In genomic region chr6:35240838-35241801, GRCh38 we compare ENCODE assay signal across 8 cellular contexts. TPM values are rescaled to one million over a fixed set of nuclear protein-coding genes. Genes with fewer than 3 reads are reported as not detected.
DNase-seq lines count a peak whose midpoint lies in the region; ATAC-seq and TF ChIP-seq lines count a peak whose summit lies in the region.

No MANE protein-coding gene starts in this region.

- DNase-seq in NK-92 treated with Interleukin-12 subunit alpha and Interleukin-12 subunit beta, amount 100 ng/mL, for 24 hours (lab: John Stamatoyannopoulos, UW) = peak; percentile 35
- no peak for DNase-seq in NK-92 (lab: John Stamatoyannopoulos, UW; ENCODE audit: unreplicated experiment)
- DNase-seq in NCI-H1092 (lab: John Stamatoyannopoulos, UW) = peak; percentile 40
- peak; percentile 32 for DNase-seq in T1000 (lab: John Stamatoyannopoulos, UW)
- peak; percentile 31 for DNase-seq in astrocyte of the cerebellum (ENCODE audit: low read depth)
- peak; percentile 25 for DNase-seq in iPS DF 19.7 (ENCODE audit: low read depth, low spot score)
- DNase-seq in spleen = peak; percentile 89

- H3K36me3 ChIP-seq in spleen = peaks cover 0 to 34% (median 2%) of the 10 kb centered on the region in 6 donors

- 43 to 52% (median 48%) methylated on average over 11 to 12 of the region's 12 CpGs for WGBS in spleen, 5 donors

- H3K27ac ChIP-seq in spleen = no peak overlapping the region

- intact Hi-C loops in spleen (cut with DNase I; ENCODE audit: low total_unique reads) = no loop called here

- H3K9me3 ChIP-seq in spleen = no peaks in the 10 kb centered on the region

- peak; percentile 98 for TF ChIP-seq CTCF in astrocyte of the cerebellum (IDR thresholded peaks at IDR 0.05; ENCODE audit: low read depth, low read length, missing control alignments)
- TF ChIP-seq CTCF in spleen (IDR thresholded peaks at IDR 0.05 in 8 of 11, conservative IDR thresholded peaks at IDR 0.05 in 3 of 11) = peak; percentile 84 to 96 (median 91)

- H3K27me3 ChIP-seq in spleen (replicated peaks in 1 of 7) = no peaks in the 10 kb centered on the region

- no peak for ATAC-seq in HG03280 (IDR thresholded peaks at IDR 0.05; ENCODE audit: unreplicated experiment)

- TF ChIP-seq POLR2A in spleen (IDR thresholded peaks at IDR 0.05) = no peak

- in situ Hi-C loops in astrocyte of the cerebellum (cut with HindIII; ENCODE audit: low sequenced_read_pairs) = loop anchor here (5.0 kb wide), 1 partner anchor 94 kb away; no protein-coding TSS in a partner anchor

- H3K4me3 ChIP-seq in astrocyte of the cerebellum (ENCODE audit: low read depth, low read length) = no peak overlapping the region
- no peak overlapping the region for H3K4me3 ChIP-seq in spleen

- H3K4me1 ChIP-seq in spleen = peaks cover 0 to 14% (median 3%) of the 10 kb centered on the region in 6 donors

RNA-seq across cellular contexts. Expression of gene ZNF76, which starts 18.4 kb away (rescaled TPM):
- 10 to 100 TPM; 51.6 to 80.0 (median 60.9) TPM for total RNA-seq in spleen
- 10 to 100 TPM; 25.6 to 54.9 (median 40.9) TPM for polyA plus RNA-seq in spleen

RNA-seq across cellular contexts. Expression of gene SCUBE3, which starts 27.4 kb away (rescaled TPM):
- total RNA-seq in spleen = under 1 TPM in 6 of 7 donors, not detected in 1; 0.09 to 0.43 (median 0.23) TPM
- under 1 TPM; 0.03 to 0.04 (median 0.03) TPM for polyA plus RNA-seq in spleen

RNA-seq across cellular contexts. Expression of gene DEF6, which starts 56.5 kb away (rescaled TPM):
- total RNA-seq in spleen = 10 to 100 TPM; 57.9 to 89.0 (median 72.1) TPM
- polyA plus RNA-seq in spleen = 100 to 1,000 TPM in 1 of 3 donors, 10 to 100 TPM in 2; 63.2 to 132 (median 74.3) TPM
